ENCODE assay signal across 24 cellular contexts in genomic region chr19:410243-410781, GRCh38. TPM values are rescaled to one million over a fixed set of nuclear protein-coding genes. Genes with fewer than 3 reads are reported as not detected.
DNase-seq lines count a peak whose midpoint lies in the region; ATAC-seq, FAIRE-seq and TF ChIP-seq lines count a peak whose summit lies in the region.
"Had no signal": no experiment of that assay in that cellular context is flagged by ENCODE, and none has a peak within 500 bp of the region (broad histone marks: within the 10 kb centered on the region; RNA-seq: fewer than 3 reads in every experiment).

No MANE protein-coding gene starts in this region.

- H3K9ac ChIP-seq in neural progenitor cell, result no peak overlapping the region
- H3K9ac ChIP-seq: parathyroid adenoma had no signal

- no peak overlapping the region for H3K27ac Mint-ChIP-seq in neural progenitor cell
- H3K27ac Mint-ChIP-seq in CD4-positive, alpha-beta T cell, result no peak overlapping the region
- H3K27ac Mint-ChIP-seq: activated T-cell treated with anti-CD3 and anti-CD28 coated beads, Interleukin-2, amount 50 U/mL, for 24 hours; stimulated activated naive CD8-positive, alpha-beta T cell treated with anti-CD3 and anti-CD28 coated beads, Interleukin-15, Interleukin-2, amounts not matched to agents 100 ng/mL and 50 ng/mL, for 24 hours; T-helper 1 cell treated with Interleukin-12 subunit alpha and Interleukin-12 subunit beta and Interleukin-4 antibody, amounts not matched to agents 30 μg/mL and 1 μg/mL, for 36 hours had no signal

- H3K36me3 ChIP-seq in RWPE2 (ENCODE audit: low read depth), result no peaks in the 10 kb centered on the region
- no peaks in the 10 kb centered on the region for H3K36me3 ChIP-seq in neural progenitor cell
- H3K36me3 ChIP-seq in upper lobe of right lung, result no peaks in the 10 kb centered on the region
- H3K36me3 ChIP-seq: BE2C, thyroid gland had no signal

- CTCF ChIA-PET in CD4-positive, alpha-beta T cell (lab: Charles Lee), result interaction anchor here (2.9 kb wide), 1 partner anchor 100 kb away, joined by 8 read pairs; no protein-coding TSS in a partner anchor

- no peaks in the 10 kb centered on the region for H3K36me3 Mint-ChIP-seq in neural progenitor cell
- no peaks in the 10 kb centered on the region for H3K36me3 Mint-ChIP-seq in CD4-positive, alpha-beta T cell (ENCODE audit: low read depth)
- H3K36me3 Mint-ChIP-seq: brain had no signal

- H4K20me1 ChIP-seq in neural progenitor cell (ENCODE audit: low read depth), result peaks cover 3% of the 10 kb centered on the region

- intact Hi-C loops in upper lobe of right lung (cut with DNase I), result no loop called here
- intact Hi-C loops in CD4-positive, alpha-beta T cell (cut with DNase I, micrococcal nuclease), result no loop called here

- peak; percentile 10 for DNase-seq in activated naive CD4-positive, alpha-beta T cell treated with anti-CD3 and anti-CD28 coated beads, Interleukin-2, amount 50 U/mL, for 16 hours
- DNase-seq in activated naive CD4-positive, alpha-beta T cell treated with Interleukin-2 at 50 U/mL for 16 hours, result no peak
- DNase-seq in RWPE2 (ENCODE audit: low spot score) (peak; percentile 47), neural progenitor cell (ENCODE audit: low spot score) (no peak), upper lobe of right lung (peak; percentile 64), GM19239 (ENCODE audit: insufficient read length, low spot score) (no peak)
- DNase-seq in CD4-positive, alpha-beta T cell, result no peak
- DNase-seq: activated CD4-positive, alpha-beta T cell treated with anti-CD3 and anti-CD28 coated beads for 4 hours; activated CD8-positive, alpha-beta memory T cell treated with anti-CD3 and anti-CD28 coated beads for 24 hours; BE2C; HCEC 1CT; NCI-H1105 treated with DMSO at 0.1 percent for 48 hours; NCI-H1930; NCI-H524 treated with DMSO at 0.1 percent for 48 hours had no signal

- FAIRE-seq in GM19239 (lab: Jason Lieb, UNC), result no peak
- FAIRE-seq: islet of Langerhans had no signal

- peaks cover 26% of the 10 kb centered on the region for H3F3A ChIP-seq in neural progenitor cell (ENCODE audit: low read depth)

- no peak for TF ChIP-seq CTCF in RWPE2 (IDR thresholded peaks at IDR 0.05; ENCODE audit: poor library complexity, severe bottlenecking)
- TF ChIP-seq CTCF in neural progenitor cell (IDR thresholded peaks at IDR 0.05), result no peak
- TF ChIP-seq CTCF in upper lobe of right lung (IDR thresholded peaks at IDR 0.05), result no peak
- no peak for TF ChIP-seq CTCF in CD4-positive, alpha-beta T cell (IDR thresholded peaks at IDR 0.05)

- POLR2A ChIA-PET in CD4-positive, alpha-beta T cell (lab: Charles Lee), result no interaction called here

- ATAC-seq in RWPE2 (ENCODE audit: low read depth) (no peak), upper lobe of right lung (no peak), GM18502 (IDR thresholded peaks at IDR 0.05; ENCODE audit: poor library complexity, unreplicated experiment) (no peak)
- no peak for ATAC-seq in CD4-positive, alpha-beta T cell (ENCODE audit: poor library complexity)

- no peaks in the 10 kb centered on the region for H3K79me2 ChIP-seq in neural progenitor cell (ENCODE audit: low read depth)
- H3K79me2 ChIP-seq: parathyroid adenoma had no signal

- no peak overlapping the region for H2AFZ ChIP-seq in neural progenitor cell (replicated peaks)
- H2AFZ ChIP-seq: parathyroid adenoma had no signal

- H3K4me3 ChIP-seq in RWPE2 (ENCODE audit: severe bottlenecking) (no peak overlapping the region), neural progenitor cell (no peak overlapping the region), upper lobe of right lung (no peak overlapping the region)

- H3K4me1 ChIP-seq in RWPE2 (ENCODE audit: insufficient read depth, poor library complexity, severe bottlenecking) (no peaks in the 10 kb centered on the region), neural progenitor cell (peaks cover 21% of the 10 kb centered on the region), upper lobe of right lung (peaks cover 13% of the 10 kb centered on the region)

- H3K9me3 Mint-ChIP-seq in neural progenitor cell, result peaks cover 2% of the 10 kb centered on the region
- no peaks in the 10 kb centered on the region for H3K9me3 Mint-ChIP-seq in CD4-positive, alpha-beta T cell
- H3K9me3 Mint-ChIP-seq: activated T-cell treated with anti-CD3 and anti-CD28 coated beads, Interleukin-2, amount 50 U/mL, for 24 hours; nephron; stimulated activated naive CD8-positive, alpha-beta T cell treated with anti-CD3 and anti-CD28 coated beads, Interleukin-15, Interleukin-2, amounts not matched to agents 100 ng/mL and 50 ng/mL, for 24 hours; T-helper 1 cell treated with Interleukin-12 subunit alpha and Interleukin-12 subunit beta and Interleukin-4 antibody, amounts not matched to agents 30 μg/mL and 1 μg/mL, for 36 hours had no signal

- H3K27me3 ChIP-seq in RWPE2 (ENCODE audit: insufficient read depth, poor library complexity, severe bottlenecking) (peaks cover 13% of the 10 kb centered on the region), neural progenitor cell (peaks cover 16% of the 10 kb centered on the region), upper lobe of right lung (peaks cover 25% of the 10 kb centered on the region)
- peaks cover 50% of the 10 kb centered on the region for H3K27me3 ChIP-seq in CD4-positive, alpha-beta T cell (ENCODE audit: control insufficient read depth, insufficient read depth, low read length)
- H3K27me3 ChIP-seq: thyroid gland had no signal

- H3K27ac ChIP-seq in RWPE2 (ENCODE audit: poor library complexity, severe bottlenecking) (no peak overlapping the region), neural progenitor cell (no peak overlapping the region), upper lobe of right lung (no peak overlapping the region)
- H3K27ac ChIP-seq in CD4-positive, alpha-beta T cell (ENCODE audit: low read depth, low read length), result no peak overlapping the region
- H3K27ac ChIP-seq: parathyroid adenoma, thyroid gland had no signal

- H3K4me3 Mint-ChIP-seq in neural progenitor cell, result peak overlapping the region; percentile 53
- H3K4me3 Mint-ChIP-seq in CD4-positive, alpha-beta T cell, result no peak overlapping the region
- H3K4me3 Mint-ChIP-seq: T-helper 1 cell treated with Interleukin-12 subunit alpha and Interleukin-12 subunit beta and Interleukin-4 antibody, amounts not matched to agents 30 μg/mL and 1 μg/mL, for 36 hours had no signal

- no peak overlapping the region for H3K4me2 ChIP-seq in neural progenitor cell

- peaks cover 18% of the 10 kb centered on the region for H3K4me1 Mint-ChIP-seq in neural progenitor cell
- peaks cover 8% of the 10 kb centered on the region for H3K4me1 Mint-ChIP-seq in CD4-positive, alpha-beta T cell (ENCODE audit: low read depth)

- H3K27me3 Mint-ChIP-seq in neural progenitor cell (ENCODE audit: insufficient read depth, low read depth), result peaks cover 6% of the 10 kb centered on the region
- peaks cover 19% of the 10 kb centered on the region for H3K27me3 Mint-ChIP-seq in CD4-positive, alpha-beta T cell

- no peaks in the 10 kb centered on the region for H3K9me3 ChIP-seq in RWPE2 (ENCODE audit: severe bottlenecking)
- no peaks in the 10 kb centered on the region for H3K9me3 ChIP-seq in neural progenitor cell (ENCODE audit: low read depth)
- no peaks in the 10 kb centered on the region for H3K9me3 ChIP-seq in upper lobe of right lung
- H3K9me3 ChIP-seq in CD4-positive, alpha-beta T cell (ENCODE audit: control insufficient read depth, low read length), result no peaks in the 10 kb centered on the region
- H3K9me3 ChIP-seq: BE2C, thyroid gland had no signal

RNA-seq across cellular contexts. Expression of gene C2CD4C, which starts 1.4 kb away (rescaled TPM):
- total RNA-seq in neural progenitor cell (ENCODE audit: low replicate concordance) (2.3 and 18.6 TPM in 2 replicates), upper lobe of right lung (2.6 TPM)
- total RNA-seq in CD4-positive, alpha-beta T cell, result not detected
- total RNA-seq: RPMI7951 had no signal

RNA-seq across cellular contexts. Expression of gene SHC2, which starts 50.5 kb away (rescaled TPM):
- total RNA-seq in neural progenitor cell (ENCODE audit: low replicate concordance), result 3.2 and 15.9 TPM in 2 replicates
- total RNA-seq in upper lobe of right lung, result 37.8 TPM
- total RNA-seq in CD4-positive, alpha-beta T cell, result under 1 TPM; 0.36 to 0.42 TPM
- total RNA-seq: RPMI7951 had no signal

Comparison
In these comparisons a context has a peak if more than half of its experiments do, and no peak if none do; other contexts are left out.
1. DNase-seq: peak in activated naive CD4-positive, alpha-beta T cell treated with anti-CD3 and anti-CD28 coated beads, Interleukin-2, amount 50 U/mL, for 16 hours (single experiment), RWPE2 (single experiment) and upper lobe of right lung (single experiment); none in activated naive CD4-positive, alpha-beta T cell treated with Interleukin-2 at 50 U/mL for 16 hours (single experiment), neural progenitor cell (single experiment), CD4-positive, alpha-beta T cell (0 of 10) and GM19239 (single experiment).